ENCODE assay signal across 25 cellular contexts in the genomic region with DNA sequence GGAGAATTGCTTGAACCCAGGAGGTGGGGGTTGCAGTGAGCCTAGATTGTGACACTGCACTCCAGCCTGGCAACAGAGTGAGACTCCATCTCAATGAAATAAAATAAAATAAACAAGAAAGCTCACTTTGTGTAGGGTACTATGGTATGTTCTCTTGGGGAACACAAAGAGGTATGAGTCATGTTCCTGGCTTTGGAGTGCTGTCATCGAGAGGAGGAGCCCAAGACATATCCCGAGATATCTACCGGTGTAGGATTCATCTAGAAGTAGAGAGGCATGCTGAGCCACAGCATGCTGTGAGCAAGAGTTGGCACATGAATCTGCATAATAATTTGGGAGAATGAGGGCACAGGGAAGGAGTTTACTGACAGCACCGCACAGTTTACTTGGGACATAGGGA.
DNase-seq lines count a peak whose midpoint lies in the region; ATAC-seq, FAIRE-seq and TF ChIP-seq lines count a peak whose summit lies in the region.
"Had no signal": no experiment of that assay in that cellular context is flagged by ENCODE, and none has a peak within 500 bp of the region (broad histone marks: within the 10 kb centered on the region; RNA-seq: fewer than 3 reads in every experiment).

No MANE protein-coding gene starts in this region.

- FAIRE-seq in RCC 7860 (lab: Jason Lieb, UNC): no peak
- FAIRE-seq: A549 had no signal

- DNase-seq in A172 (ENCODE audit: low spot score) (peak; percentile 65), HS-5 (ENCODE audit: low read depth) (peak; percentile 28), SW480 (ENCODE audit: low spot score) (peak; percentile 7), fibroblast of pulmonary artery (ENCODE audit: low read depth) (peak; percentile 47), RCC 7860 (ENCODE audit: low spot score) (no peak), brain microvascular endothelial cell (no peak)
- no peak for DNase-seq in stimulated activated CD4-positive, alpha-beta T cell treated with anti-CD3 and anti-CD28 coated beads, Interleukin-4, amount 100 ng/mL, for 1 hour
- DNase-seq: activated CD4-positive, alpha-beta T cell treated with anti-CD3 and anti-CD28 coated beads, Interleukin-2, amount 10 ng/mL, durations not matched to agents 7 days and 5 days; activated CD8-positive, alpha-beta memory T cell treated with anti-CD3 and anti-CD28 coated beads, Interleukin-2, amount 50 U/mL, for 4 hours; GDM1; heart left ventricle; naive thymus-derived CD8-positive, alpha-beta T cell; NCI-H1092 treated with DMSO at 0.1 percent for 48 hours; NCI-H2029; NCI-H2227 treated with DMSO at 0.1 percent for 48 hours; NCI-H82; stimulated activated CD4-positive, alpha-beta T cell treated with anti-CD3 and anti-CD28 coated beads, Interleukin-4, amount 100 ng/mL, for 4 hours; T-helper 17 cell; thyroid gland had no signal

- no peak for ATAC-seq in GM21360 (IDR thresholded peaks at IDR 0.05; ENCODE audit: unreplicated experiment)
- ATAC-seq: A549; heart left ventricle; left lobe of liver; naive thymus-derived CD8-positive, alpha-beta T cell; T-helper 17 cell had no signal

- no peak overlapping the region for H3K4me3 ChIP-seq in fibroblast of pulmonary artery (replicated peaks; ENCODE audit: low read depth, low read length)
- no peak overlapping the region for H3K4me3 ChIP-seq in brain microvascular endothelial cell (ENCODE audit: low read depth, low read length)
- H3K4me3 ChIP-seq: A549, BLaER1, coronary artery, heart left ventricle, thyroid gland had no signal

- no peak overlapping the region for H3K27ac ChIP-seq in brain microvascular endothelial cell
- H3K27ac ChIP-seq: A549, BLaER1, coronary artery, heart left ventricle, KMS-11, thyroid gland had no signal

- H3K27me3 ChIP-seq in brain microvascular endothelial cell (replicated peaks): no peaks in the 10 kb centered on the region
- H3K27me3 ChIP-seq: BLaER1, thyroid gland had no signal

- no peaks in the 10 kb centered on the region for H3K36me3 ChIP-seq in brain microvascular endothelial cell (replicated peaks)
- H3K36me3 ChIP-seq: BLaER1, heart left ventricle, thyroid gland had no signal

- in situ Hi-C loops in brain microvascular endothelial cell (cut with HindIII; ENCODE audit: low pct_ligation_motif_present, low sequenced_read_pairs): no loop called here

- TF ChIP-seq CTCF in fibroblast of pulmonary artery (IDR thresholded peaks at IDR 0.05; ENCODE audit: low read length, missing control alignments): no peak
- no peak for TF ChIP-seq CTCF in brain microvascular endothelial cell (IDR thresholded peaks at IDR 0.05; ENCODE audit: low read depth, low read length, missing control alignments)

Comparison
In these comparisons a context has a peak if more than half of its experiments do, and no peak if none do; other contexts are left out.
1. DNase-seq: peak in A172 (single experiment), HS-5 (single experiment), SW480 (single experiment) and fibroblast of pulmonary artery (single experiment); none in stimulated activated CD4-positive, alpha-beta T cell treated with anti-CD3 and anti-CD28 coated beads, Interleukin-4, amount 100 ng/mL, for 1 hour (single experiment), RCC 7860 (single experiment) and brain microvascular endothelial cell (single experiment).